Comparison of ENCODE assay signal across 14 cellular contexts in genomic region chr18:5175378-5175777, GRCh38. TPM values are rescaled to one million over a fixed set of nuclear protein-coding genes. Genes with fewer than 3 reads are reported as not detected.
DNase-seq lines count a peak whose midpoint lies in the region; ATAC-seq and TF ChIP-seq lines count a peak whose summit lies in the region.
"Had no signal": no experiment of that assay in that cellular context is flagged by ENCODE, and none has a peak within 500 bp of the region (broad histone marks: within the 10 kb centered on the region; RNA-seq: fewer than 3 reads in every experiment).

No MANE protein-coding gene starts in this region.

- intact Hi-C loops in right cardiac atrium (cut with DNase I): no loop called here

- H3K27ac ChIP-seq in HL-60 (replicated peaks) (no peak overlapping the region; the same call in 1 of the 2 replicates), right cardiac atrium (ENCODE audit: low read length) (no peak overlapping the region)
- H3K27ac ChIP-seq: right atrium auricular region, SK-N-MC had no signal

- no peak overlapping the region for H3K4me3 Mint-ChIP-seq in naive B cell
- H3K4me3 Mint-ChIP-seq: activated CD4-positive, alpha-beta memory T cell treated with anti-CD3 and anti-CD28 coated beads, Interleukin-2, amount 10 ng/mL, durations not matched to agents 7 days and 5 days; activated naive CD8-positive, alpha-beta T cell treated with anti-CD3 and anti-CD28 coated beads, Interleukin-2, amount 50 U/mL, for 24 hours; mesothelial cell of epicardium had no signal

- H3K36me3 Mint-ChIP-seq in naive B cell: no peaks in the 10 kb centered on the region
- H3K36me3 Mint-ChIP-seq: mesothelial cell of epicardium had no signal

- TF ChIP-seq CTCF in HL-60 (IDR thresholded peaks at IDR 0.05; ENCODE audit: insufficient read depth, low read length): no peak

- H3K27ac Mint-ChIP-seq in naive B cell: peak overlapping the region in 2 of 6 donors; percentile 66 to 67
- H3K27ac Mint-ChIP-seq: activated CD4-positive, alpha-beta memory T cell treated with anti-CD3 and anti-CD28 coated beads, Interleukin-2, amount 10 ng/mL, durations not matched to agents 7 days and 5 days; activated naive CD8-positive, alpha-beta T cell treated with anti-CD3 and anti-CD28 coated beads, Interleukin-2, amount 50 U/mL, for 24 hours; mesothelial cell of epicardium had no signal

- peaks cover 1% of the 10 kb centered on the region for H3K9me3 ChIP-seq in right cardiac atrium (ENCODE audit: control insufficient read depth, low read length)
- H3K9me3 ChIP-seq: right atrium auricular region had no signal

- H3K4me1 ChIP-seq in right cardiac atrium (ENCODE audit: control insufficient read depth, insufficient read depth, low read length): no peaks in the 10 kb centered on the region
- H3K4me1 ChIP-seq: right atrium auricular region had no signal

- no peaks in the 10 kb centered on the region for H3K27me3 ChIP-seq in HL-60 (ENCODE audit: insufficient read depth, poor library complexity, severe bottlenecking)
- H3K27me3 ChIP-seq in right cardiac atrium (ENCODE audit: control insufficient read depth, insufficient read depth): no peaks in the 10 kb centered on the region
- H3K27me3 ChIP-seq: right atrium auricular region had no signal

- DNase-seq in HL-60 (ENCODE audit: low read depth in 1 of 2, low spot score in 1 of 2) (peak; percentile 45 to 64), naive B cell (peak; percentile 47), right cardiac atrium (no peak), UCSD-AML1 (lab: John Stamatoyannopoulos, UW; ENCODE audit: unreplicated experiment) (no peak), DMS114 treated with DMSO at 0.1 percent for 48 hours (lab: John Stamatoyannopoulos, UW; ENCODE audit: unreplicated experiment) (no peak)
- DNase-seq in activated T-cell treated with anti-CD3 and anti-CD28 coated beads, Interleukin-2, amount 50 U/mL, for 48 hours: no peak
- DNase-seq: activated CD4-positive, alpha-beta memory T cell treated with anti-CD3 and anti-CD28 coated beads, Interleukin-2, amount 10 ng/mL, durations not matched to agents 7 days and 5 days; activated naive CD8-positive, alpha-beta T cell treated with anti-CD3 and anti-CD28 coated beads, Interleukin-2, amount 50 U/mL, for 24 hours; glutamatergic neuron had no signal

- WGBS in right cardiac atrium: 66% methylated on average over 5 of the region's 5 CpGs

- peaks cover 5 to 21% (median 20%) of the 10 kb centered on the region in 3 donors for H3K4me1 Mint-ChIP-seq in naive B cell
- H3K4me1 Mint-ChIP-seq: activated CD4-positive, alpha-beta memory T cell treated with anti-CD3 and anti-CD28 coated beads, Interleukin-2, amount 10 ng/mL, durations not matched to agents 7 days and 5 days; mesothelial cell of epicardium had no signal

- H3K9me3 Mint-ChIP-seq in naive B cell: peaks cover 0 to 12% (median 7%) of the 10 kb centered on the region in 7 donors
- H3K9me3 Mint-ChIP-seq: activated CD4-positive, alpha-beta memory T cell treated with anti-CD3 and anti-CD28 coated beads, Interleukin-2, amount 10 ng/mL, durations not matched to agents 7 days and 5 days had no signal

- H3K4me3 ChIP-seq in HL-60 (replicated peaks; ENCODE audit: insufficient read depth, low read length): no peak overlapping the region
- H3K4me3 ChIP-seq in right cardiac atrium (ENCODE audit: low read length): no peak overlapping the region
- H3K4me3 ChIP-seq: right atrium auricular region, SK-N-MC had no signal

- H3K27me3 Mint-ChIP-seq in naive B cell: peaks cover 0 to 6% (median 0%) of the 10 kb centered on the region in 3 donors
- H3K27me3 Mint-ChIP-seq: activated CD4-positive, alpha-beta memory T cell treated with anti-CD3 and anti-CD28 coated beads, Interleukin-2, amount 10 ng/mL, durations not matched to agents 7 days and 5 days; activated naive CD8-positive, alpha-beta T cell treated with anti-CD3 and anti-CD28 coated beads, Interleukin-2, amount 50 U/mL, for 24 hours had no signal

- ATAC-seq in GM19351 (IDR thresholded peaks at IDR 0.05; ENCODE audit: unreplicated experiment) (peak; percentile 93), HG02798 (IDR thresholded peaks at IDR 0.05; ENCODE audit: poor library complexity, unreplicated experiment) (peak; percentile 80), naive B cell (ENCODE audit: low read depth in 2 of 2) (peak; percentile 96 to 97), right cardiac atrium (no peak)
- ATAC-seq: activated naive CD8-positive, alpha-beta T cell treated with anti-CD3 and anti-CD28 coated beads, Interleukin-2, amount 50 U/mL, for 24 hours had no signal

RNA-seq across cellular contexts. Expression of gene AKAIN1, which starts 21.7 kb away (rescaled TPM):
- not detected for polyA plus RNA-seq in naive B cell (ENCODE audit: low read depth in 6 of 6)
- not detected for total RNA-seq in right cardiac atrium
- not detected for polyA plus RNA-seq in right cardiac atrium
- total RNA-seq: activated CD4-positive, alpha-beta memory T cell treated with anti-CD3 and anti-CD28 coated beads, Interleukin-2, amount 10 ng/mL, durations not matched to agents 7 days and 5 days; mesothelial cell of epicardium; right atrium auricular region had no signal

Comparison
In these comparisons a context has a peak if more than half of its experiments do, and no peak if none do; other contexts are left out.
1. ATAC-seq: peak in GM19351 (single experiment), HG02798 (single experiment) and naive B cell (2 of 2); none in right cardiac atrium (0 of 2).
2. DNase-seq: peak in HL-60 (2 of 2) and naive B cell (single experiment); none in right cardiac atrium (0 of 3), UCSD-AML1 (single experiment), DMS114 treated with DMSO at 0.1 percent for 48 hours (single experiment) and activated T-cell treated with anti-CD3 and anti-CD28 coated beads, Interleukin-2, amount 50 U/mL, for 48 hours (0 of 2).